1 cellular context compared by ENCODE assay signal in genomic region chr1:198927129-198927528, GRCh38.
TF ChIP-seq lines count a peak whose summit lies in the region.

No MANE protein-coding gene starts in this region.

TF ChIP-seq in IMR-90, 13 proteins besides CTCF, POLR2A, EP300 and RAD21:
- TF ChIP-seq CEBPB (IDR thresholded peaks at IDR 0.05; ENCODE audit: low read depth, low read length) (no peak), SMC3 (IDR thresholded peaks at IDR 0.05; ENCODE audit: low read depth, low read length) (no peak), MXI1 (IDR thresholded peaks at IDR 0.05; ENCODE audit: borderline replicate concordance, low read depth, low read length) (no peak), CHD1 (IDR thresholded peaks at IDR 0.05; ENCODE audit: low read depth, low read length) (no peak), NFE2L2 (IDR thresholded peaks at IDR 0.05; ENCODE audit: low read depth, low read length) (no peak)
